Comparison of ENCODE assay signal across 1 cellular context in genomic region chr12:120265483-120266179, GRCh38.
TF ChIP-seq lines count a peak whose summit lies in the region.

Gene PXN, minus strand, starts transcription at chr12:120265730. Its CDS starts 101 bp downstream, at chr12:120265629.

TF ChIP-seq in IMR-90, 13 proteins besides CTCF, POLR2A, EP300 and RAD21:
- TF ChIP-seq MXI1 (IDR thresholded peaks at IDR 0.05; ENCODE audit: borderline replicate concordance, low read depth, low read length) (0 out of 2 replicates have a peak, but pooled peaks have one; percentile 11), MAZ (IDR thresholded peaks at IDR 0.05; ENCODE audit: borderline replicate concordance, low read depth, low read length) (peak; percentile 69; the same call in 1 of the 2 replicates), SMC3 (IDR thresholded peaks at IDR 0.05; ENCODE audit: low read depth, low read length) (peak; percentile 95)
- TF ChIP-seq, protein P1, sequence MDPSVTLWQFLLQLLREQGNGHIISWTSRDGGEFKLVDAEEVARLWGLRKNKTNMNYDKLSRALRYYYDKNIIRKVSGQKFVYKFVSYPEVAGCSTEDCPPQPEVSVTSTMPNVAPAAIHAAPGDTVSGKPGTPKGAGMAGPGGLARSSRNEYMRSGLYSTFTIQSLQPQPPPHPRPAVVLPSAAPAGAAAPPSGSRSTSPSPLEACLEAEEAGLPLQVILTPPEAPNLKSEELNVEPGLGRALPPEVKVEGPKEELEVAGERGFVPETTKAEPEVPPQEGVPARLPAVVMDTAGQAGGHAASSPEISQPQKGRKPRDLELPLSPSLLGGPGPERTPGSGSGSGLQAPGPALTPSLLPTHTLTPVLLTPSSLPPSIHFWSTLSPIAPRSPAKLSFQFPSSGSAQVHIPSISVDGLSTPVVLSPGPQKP (IDR thresholded peaks at IDR 0.05; ENCODE audit: borderline replicate concordance, low read depth, low read length), result no peak
TF ChIP-seq in IMR-90: peak in this region for 3.
